9 cellular contexts compared by ENCODE assay signal in the genomic region with DNA sequence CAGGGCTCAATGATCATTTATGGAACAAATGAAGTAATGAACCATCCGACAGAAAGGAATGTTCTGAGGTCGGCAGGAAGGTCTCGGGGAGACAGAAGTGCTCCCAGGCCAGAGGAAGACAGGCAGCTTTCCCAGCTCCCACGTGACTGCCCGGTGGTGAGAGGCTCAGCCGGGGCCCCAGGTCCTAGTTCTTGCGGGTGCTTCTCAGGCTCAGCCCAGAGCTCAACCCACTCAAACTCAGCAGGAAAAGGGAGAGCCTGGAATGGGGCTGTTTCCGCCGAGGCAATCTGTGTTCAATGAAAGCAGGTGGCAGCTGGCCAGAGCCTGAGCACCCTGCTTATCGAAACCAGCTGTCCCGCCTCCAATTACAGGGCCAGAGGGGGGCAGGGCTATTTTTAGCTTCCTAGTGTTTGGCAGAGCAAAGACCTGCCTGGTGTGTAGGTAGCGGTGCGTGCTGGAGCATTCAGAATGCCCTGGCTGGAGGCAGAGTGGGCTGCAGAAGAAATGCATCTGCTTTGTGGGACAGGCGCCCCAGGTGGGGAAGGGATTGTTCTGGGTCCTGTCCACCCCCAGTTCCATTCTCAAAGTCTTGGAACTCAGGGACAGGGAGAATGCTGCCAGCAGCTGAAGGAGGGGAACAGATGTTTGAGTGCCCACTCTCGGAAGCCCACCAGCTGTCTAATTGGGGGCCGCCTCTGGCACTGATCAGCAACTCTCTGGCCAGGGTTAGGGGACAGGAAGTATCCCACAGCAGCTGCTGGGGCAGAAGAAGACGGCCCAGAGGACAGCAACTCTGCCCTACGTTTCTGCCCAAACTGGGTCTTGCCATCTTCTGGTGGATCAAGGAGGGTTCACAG.
DNase-seq lines count a peak whose midpoint lies in the region; ATAC-seq, FAIRE-seq and TF ChIP-seq lines count a peak whose summit lies in the region.
"Had no signal": no experiment of that assay in that cellular context is flagged by ENCODE, and none has a peak within 500 bp of the region (broad histone marks: within the 10 kb centered on the region; RNA-seq: fewer than 3 reads in every experiment).

No MANE protein-coding gene starts in this region.

- H3K4me3 ChIP-seq in liver (ENCODE audit: low read depth in 1 of 3, low read length in 3 of 3) (no peak overlapping the region), thyroid gland (replicated peaks in 1 of 3) (no peak overlapping the region)

- no peaks in the 10 kb centered on the region for H3K9me3 Mint-ChIP-seq in H9

- H2BK5ac ChIP-seq in H9 (ENCODE audit: insufficient read length, low read length), result no peak overlapping the region

- peak overlapping the region in 1 of 2 experiments; percentile 64; a peak in 2 of 5 replicates for H3K4me3 Mint-ChIP-seq in H9

- H4K8ac ChIP-seq in H9 (replicated peaks; ENCODE audit: insufficient read length, low read depth, low read length), result no peak overlapping the region

- H2BK15ac ChIP-seq in H9 (ENCODE audit: low read depth, low read length), result no peak overlapping the region

- no peak for ATAC-seq in GM21447 (IDR thresholded peaks at IDR 0.05; ENCODE audit: unreplicated experiment)

- TF ChIP-seq CTCF in H9 (conservative IDR thresholded peaks at IDR 0.05), result no peak
- no peak for TF ChIP-seq CTCF in liver (IDR thresholded peaks at IDR 0.05; ENCODE audit: low read depth, low read length, missing input control)
- no peak for TF ChIP-seq CTCF in thyroid gland (IDR thresholded peaks at IDR 0.05)

- H4K5ac ChIP-seq in H9 (ENCODE audit: insufficient read length, low read depth, low read length), result no peak overlapping the region

- H3K79me2 ChIP-seq in H9 (ENCODE audit: insufficient read depth, low read length), result no peaks in the 10 kb centered on the region

- peaks cover 0 to 4% (median 0%) of the 10 kb centered on the region in 4 donors for H3K36me3 ChIP-seq in liver (ENCODE audit: control insufficient read depth in 4 of 4, insufficient read depth in 3 of 4, low read depth in 1 of 4, low read length in 3 of 4)
- H3K36me3 ChIP-seq in thyroid gland, result peaks cover 0 to 2% of the 10 kb centered on the region in 2 donors

- peaks cover 2% of the 10 kb centered on the region; the same call in 1 of the 2 replicates for H3K27me3 Mint-ChIP-seq in H9 (ENCODE audit: low read depth)
- H3K27me3 Mint-ChIP-seq: naive B cell had no signal

- no peak overlapping the region for H2AK5ac ChIP-seq in H9 (ENCODE audit: insufficient read length, low read length)

- H3K27ac ChIP-seq in H9 (ENCODE audit: insufficient read length, low read depth, low read length) (peak overlapping the region; percentile 18), liver (ENCODE audit: low read depth in 1 of 2, low read length in 2 of 2) (peak overlapping the region; percentile 38 to 45), thyroid gland (peak overlapping the region; percentile 69 to 81 (median 75))

- FAIRE-seq in GM12891 (lab: Jason Lieb, UNC), result no peak

- no peak overlapping the region for H3K56ac ChIP-seq in H9 (ENCODE audit: insufficient read length, low read depth, low read length)

- H3K18ac ChIP-seq in H9 (ENCODE audit: insufficient read length, low read depth, low read length), result peak overlapping the region; percentile 37

- peak in 1 of 2 donors; percentile 57 for TF ChIP-seq POLR2A in thyroid gland (IDR thresholded peaks at IDR 0.05)
- TF ChIP-seq POLR2A in GM12891 (IDR thresholded peaks at IDR 0.05; ENCODE audit: low read depth, low read length), result no peak

- H3T11ph ChIP-seq in H9 (ENCODE audit: low read length), result no peak overlapping the region

- intact Hi-C loops in thyroid gland (cut with DNase I), result loop anchor here (5.0 kb wide), 1 partner anchor 145 kb away; the partner anchor contains the start of gene PREX1

- H3K36me3 Mint-ChIP-seq in H9 (ENCODE audit: insufficient read depth in 1 of 3, low read depth in 3 of 3), result no peaks in the 10 kb centered on the region; a peak in 1 of 7 replicates

- H3K4me1 Mint-ChIP-seq in H9, result peaks cover 16 to 31% of the 10 kb centered on the region in 2 experiments

- peak; percentile 76 for DNase-seq in H9
- peak; percentile 89 to 96 for DNase-seq in NCI-H526 (lab: John Stamatoyannopoulos, UW)
- peak; percentile 95 for DNase-seq in dermis blood vessel endothelial cell
- peak; percentile 99 to 100 for DNase-seq in thyroid gland
- no peak for DNase-seq in GM12891 (ENCODE audit: insufficient read length, low spot score)
- no peak for DNase-seq in LoVo (ENCODE audit: low spot score)
- DNase-seq: naive B cell had no signal

- H3K23ac ChIP-seq in H9 (ENCODE audit: insufficient read length, low read depth, low read length), result no peak overlapping the region

- H2BK12ac ChIP-seq in H9 (ENCODE audit: insufficient read length, low read depth, low read length), result no peak overlapping the region

- no peaks in the 10 kb centered on the region for H4K20me1 ChIP-seq in H9 (ENCODE audit: control insufficient read depth, insufficient read depth, insufficient read length)

- no peaks in the 10 kb centered on the region for H3K23me2 ChIP-seq in H9 (ENCODE audit: insufficient read length, low read depth, low read length, poor library complexity, severe bottlenecking)

- H2BK20ac ChIP-seq in H9 (ENCODE audit: low read depth, low read length, poor library complexity, severe bottlenecking), result no peak overlapping the region

- H3K79me1 ChIP-seq in H9 (ENCODE audit: insufficient read depth, low read depth, low read length, poor library complexity, severe bottlenecking), result no peaks in the 10 kb centered on the region

- TF ChIP-seq RAD21 in liver (IDR thresholded peaks at IDR 0.05), result peak in 1 of 2 donors; percentile 57

- peak overlapping the region; percentile 75 for H4K91ac ChIP-seq in H9 (ENCODE audit: insufficient read length, low read depth, low read length)

- peak overlapping the region in 1 of 3 experiments; percentile 90; a peak in 3 of 7 replicates for H3K27ac Mint-ChIP-seq in H9

- H3K9ac ChIP-seq in H9 (ENCODE audit: extremely low read depth, insufficient read length, low read length), result no peak overlapping the region
- H3K9ac ChIP-seq in liver (ENCODE audit: low read depth in 1 of 2, low read length in 2 of 2), result no peak overlapping the region

- no peak overlapping the region for H3K4ac ChIP-seq in H9 (ENCODE audit: low read depth, low read length)

- no CpG with 5 or more reads among the region's 18 CpGs for WGBS in H9 (ENCODE audit: extremely low coverage, insufficient read length, low lambda C conversion rate)
- WGBS in liver, result 25% methylated on average over 18 of the region's 18 CpGs
- 20 to 23% methylated on average over 15 to 16 of the region's 18 CpGs for WGBS in thyroid gland, 2 donors

- peak overlapping the region; percentile 2 for H3K4me2 ChIP-seq in H9 (ENCODE audit: insufficient read depth, insufficient read length, low read length)

- H3K14ac ChIP-seq in H9 (ENCODE audit: insufficient read depth, low read length), result peak overlapping the region; percentile 35; the same call in 1 of the 2 replicates

- no peak overlapping the region for H2AFZ ChIP-seq in H9 (ENCODE audit: low read length)

- H3K27me3 ChIP-seq in H9 (ENCODE audit: insufficient read depth, low read length), result no peaks in the 10 kb centered on the region
- no peaks in the 10 kb centered on the region for H3K27me3 ChIP-seq in liver (ENCODE audit: control insufficient read depth in 4 of 4, insufficient read depth in 4 of 4, low read length in 3 of 4)
- H3K27me3 ChIP-seq in thyroid gland, result no peaks in the 10 kb centered on the region

- H2BK120ac ChIP-seq in H9 (ENCODE audit: low read depth, low read length, poor library complexity, severe bottlenecking), result no peak overlapping the region

- H3K9me3 ChIP-seq in H9 (ENCODE audit: control insufficient read depth, low read depth, low read length) (no peaks in the 10 kb centered on the region), liver (ENCODE audit: control insufficient read depth in 4 of 4, low read length in 3 of 4) (no peaks in the 10 kb centered on the region), thyroid gland (no peaks in the 10 kb centered on the region)

- H3K4me1 ChIP-seq in H9 (ENCODE audit: insufficient read depth, low read length) (peaks cover 7% of the 10 kb centered on the region; the same call in 1 of the 2 replicates), liver (ENCODE audit: control insufficient read depth in 4 of 4, insufficient read depth in 4 of 4, low read length in 3 of 4) (peaks cover 5 to 34% (median 17%) of the 10 kb centered on the region in 4 donors), thyroid gland (peaks cover 38 to 52% of the 10 kb centered on the region in 2 donors)

TF ChIP-seq in liver, 16 proteins besides CTCF, POLR2A, EP300 and RAD21 (continues in another document):
- TF ChIP-seq NR2F2 (IDR thresholded peaks at IDR 0.05) (peak; percentile 76), SP1 (IDR thresholded peaks at IDR 0.05) (peak; percentile 74), ZBTB33 (IDR thresholded peaks at IDR 0.05) (no peak)

TF ChIP-seq in GM12891, 5 proteins besides CTCF, POLR2A, EP300 and RAD21:
- no peak for TF ChIP-seq POLR2AphosphoS5 (IDR thresholded peaks at IDR 0.05; ENCODE audit: low read depth, low read length)
- no peak for TF ChIP-seq TAF1 (IDR thresholded peaks at IDR 0.05; ENCODE audit: low read depth, low read length)
- no peak for TF ChIP-seq PAX5 (IDR thresholded peaks at IDR 0.05; ENCODE audit: insufficient read depth, low read length, severe bottlenecking)
- no peak for TF ChIP-seq POU2F2 (IDR thresholded peaks at IDR 0.05; ENCODE audit: low read depth, low read length)
- no peak for TF ChIP-seq SPI1 (IDR thresholded peaks at IDR 0.05; ENCODE audit: low read depth, low read length)

Comparison
In these comparisons a context has a peak if more than half of its experiments do, and no peak if none do; other contexts are left out.
1. DNase-seq: peak in H9 (single experiment), NCI-H526 (2 of 2), dermis blood vessel endothelial cell (single experiment) and thyroid gland (2 of 2); none in GM12891 (single experiment) and LoVo (single experiment).
2. H3K27ac ChIP-seq: peak in every context shown above with its lines; median percentile 75 in thyroid gland; 42 in liver; 18 in H9.